ENCODE assay signal across 1 cellular context in genomic region chr21:43912910-43913309, GRCh38.
TF ChIP-seq lines count a peak whose summit lies in the region.

No MANE protein-coding gene starts in this region.

TF ChIP-seq in K562, 482 proteins besides CTCF, POLR2A, EP300 and RAD21 (continued from another document):
- TF ChIP-seq MNT (conservative IDR thresholded peaks at IDR 0.05) (no peak), ZFP36 (IDR thresholded peaks at IDR 0.05; ENCODE audit: low read depth, low read length, partially characterized antibody) (peak; percentile 34), CBX5 (IDR thresholded peaks at IDR 0.05; ENCODE audit: borderline replicate concordance, low read depth) (peak; percentile 69; the same call in 1 of the 2 replicates), ZBTB12 (CRISPR knock-in tag; IDR thresholded peaks at IDR 0.05) (no peak), TRIM28 (IDR thresholded peaks at IDR 0.05) (peak; percentile 89), RBM17 (IDR thresholded peaks at IDR 0.05; ENCODE audit: borderline replicate concordance, low read depth, low read length) (no peak), CBX3 (IDR thresholded peaks at IDR 0.05; ENCODE audit: borderline replicate concordance in 1 of 2, low read length in 2 of 2) (peak in 1 of 2 experiments; percentile 94; a peak in 1 of 3 replicates), ZNF280A (IDR thresholded peaks at IDR 0.05; ENCODE audit: low read depth, partially characterized antibody) (peak; percentile 86), NFXL1 (CRISPR knock-in tag; IDR thresholded peaks at IDR 0.05) (no peak), ZFP91 (CRISPR knock-in tag; IDR thresholded peaks at IDR 0.05) (no peak)
